Comparison of ENCODE assay signal across 8 cellular contexts in genomic region chr1:153945131-153945794, GRCh38. TPM values are rescaled to one million over a fixed set of nuclear protein-coding genes. Genes with fewer than 3 reads are reported as not detected.
DNase-seq lines count a peak whose midpoint lies in the region; ATAC-seq and TF ChIP-seq lines count a peak whose summit lies in the region.

No MANE protein-coding gene starts in this region.

- no peaks in the 10 kb centered on the region for H3K9me3 Mint-ChIP-seq in brain

- H3K27ac Mint-ChIP-seq in brain, result peak overlapping the region; percentile 86 to 98 (median 92)

- H3K4me3 Mint-ChIP-seq in brain, result peak overlapping the region; percentile 90 to 94 (median 91)

- TF ChIP-seq CTCF in DOHH2 (IDR thresholded peaks at IDR 0.05; ENCODE audit: low read depth, low read length, poor library complexity, severe bottlenecking), result no peak
- no peak for TF ChIP-seq CTCF in brain (conservative IDR thresholded peaks at IDR 0.05)
- no peak for TF ChIP-seq CTCF in kidney epithelial cell (IDR thresholded peaks at IDR 0.05; ENCODE audit: insufficient read depth, low read length, poor library complexity, severe bottlenecking)

- peaks cover 3% of the 10 kb centered on the region for H3K27me3 Mint-ChIP-seq in brain

- H3K27me3 ChIP-seq in DOHH2 (ENCODE audit: control insufficient read depth, low read length) (no peaks in the 10 kb centered on the region), kidney epithelial cell (ENCODE audit: control insufficient read depth, insufficient read depth, low read length) (no peaks in the 10 kb centered on the region)

- H3K36me3 ChIP-seq in DOHH2 (ENCODE audit: control insufficient read depth, low read length) (peaks cover 85% of the 10 kb centered on the region), kidney epithelial cell (ENCODE audit: control insufficient read depth, insufficient read depth, low read length) (peaks cover 3% of the 10 kb centered on the region)

- peak overlapping the region; percentile 90 for H3K27ac ChIP-seq in DOHH2 (ENCODE audit: low read depth, low read length)

- H3F3A ChIP-seq in DOHH2 (ENCODE audit: control insufficient read depth, insufficient read depth), result peaks cover 21% of the 10 kb centered on the region

- no peaks in the 10 kb centered on the region for H3K9me3 ChIP-seq in DOHH2 (ENCODE audit: control insufficient read depth, insufficient read depth, low read length)

- peak overlapping the region; percentile 76 for H3K4me3 ChIP-seq in DOHH2 (ENCODE audit: low read length)
- H3K4me3 ChIP-seq in kidney epithelial cell (ENCODE audit: low read depth, low read length), result peak overlapping the region; percentile 74

- H4K20me1 ChIP-seq in DOHH2 (ENCODE audit: control insufficient read depth, insufficient read depth, low read depth, low read length), result no peaks in the 10 kb centered on the region

- ATAC-seq in HG03432 (IDR thresholded peaks at IDR 0.05; ENCODE audit: unreplicated experiment) (peak; percentile 29), HG03457 (IDR thresholded peaks at IDR 0.05; ENCODE audit: unreplicated experiment) (no peak), HG03520 (IDR thresholded peaks at IDR 0.05; ENCODE audit: unreplicated experiment) (no peak)

- H3K9me2 ChIP-seq in DOHH2 (replicated peaks; ENCODE audit: control insufficient read depth, low read length), result no peaks in the 10 kb centered on the region

- H3K79me2 ChIP-seq in DOHH2 (ENCODE audit: control insufficient read depth, low read length), result peaks cover 38% of the 10 kb centered on the region

- peak overlapping the region; percentile 86 for H3K4me2 ChIP-seq in DOHH2 (ENCODE audit: low read length)

- H3K4me1 ChIP-seq in DOHH2 (ENCODE audit: control insufficient read depth, low read length), result peaks cover 52% of the 10 kb centered on the region

- DNase-seq in UCSD-AML1 (lab: John Stamatoyannopoulos, UW; ENCODE audit: unreplicated experiment), result peak; percentile 83
- no peak for DNase-seq in kidney epithelial cell (ENCODE audit: low read depth)
- peak; percentile 55 to 57 for DNase-seq in stimulated activated CD4-positive, alpha-beta T cell treated with anti-CD3 and anti-CD28 coated beads, Interleukin-2, amount 100 ng/mL, for 48 hours

- peaks cover 15% of the 10 kb centered on the region for H3K36me3 Mint-ChIP-seq in brain

- peaks cover 19% of the 10 kb centered on the region for H3K4me1 Mint-ChIP-seq in brain

RNA-seq across cellular contexts. Expression of gene DENND4B, which starts 1.3 kb away (rescaled TPM):
- 27.6 TPM for polyA plus RNA-seq in brain (ENCODE audit: insufficient read depth, low read depth, low replicate concordance)
- 25.1 and 42.8 TPM in 2 replicates for total RNA-seq in kidney epithelial cell

RNA-seq across cellular contexts. Expression of gene CRTC2, which starts 13.1 kb away (rescaled TPM):
- polyA plus RNA-seq in brain (ENCODE audit: insufficient read depth, low read depth, low replicate concordance), result 39.3 TPM
- total RNA-seq in kidney epithelial cell, result 21.5 and 21.7 TPM in 2 replicates

RNA-seq across cellular contexts. Expression of gene SLC39A1, which starts 18.1 kb away (rescaled TPM):
- polyA plus RNA-seq in brain (ENCODE audit: insufficient read depth, low read depth, low replicate concordance), result 52.2 TPM
- total RNA-seq in kidney epithelial cell, result 219 and 246 TPM in 2 replicates

RNA-seq across cellular contexts. Expression of gene CREB3L4, which starts 22.4 kb away (rescaled TPM):
- 44.9 TPM for polyA plus RNA-seq in brain (ENCODE audit: insufficient read depth, low read depth, low replicate concordance)
- 11.8 and 14.5 TPM in 2 replicates for total RNA-seq in kidney epithelial cell

RNA-seq across cellular contexts. Expression of gene GATAD2B, which starts 22.5 kb away (rescaled TPM):
- 29.4 TPM for polyA plus RNA-seq in brain (ENCODE audit: insufficient read depth, low read depth, low replicate concordance)
- total RNA-seq in kidney epithelial cell, result 12.2 and 12.7 TPM in 2 replicates
